In the genomic region with DNA sequence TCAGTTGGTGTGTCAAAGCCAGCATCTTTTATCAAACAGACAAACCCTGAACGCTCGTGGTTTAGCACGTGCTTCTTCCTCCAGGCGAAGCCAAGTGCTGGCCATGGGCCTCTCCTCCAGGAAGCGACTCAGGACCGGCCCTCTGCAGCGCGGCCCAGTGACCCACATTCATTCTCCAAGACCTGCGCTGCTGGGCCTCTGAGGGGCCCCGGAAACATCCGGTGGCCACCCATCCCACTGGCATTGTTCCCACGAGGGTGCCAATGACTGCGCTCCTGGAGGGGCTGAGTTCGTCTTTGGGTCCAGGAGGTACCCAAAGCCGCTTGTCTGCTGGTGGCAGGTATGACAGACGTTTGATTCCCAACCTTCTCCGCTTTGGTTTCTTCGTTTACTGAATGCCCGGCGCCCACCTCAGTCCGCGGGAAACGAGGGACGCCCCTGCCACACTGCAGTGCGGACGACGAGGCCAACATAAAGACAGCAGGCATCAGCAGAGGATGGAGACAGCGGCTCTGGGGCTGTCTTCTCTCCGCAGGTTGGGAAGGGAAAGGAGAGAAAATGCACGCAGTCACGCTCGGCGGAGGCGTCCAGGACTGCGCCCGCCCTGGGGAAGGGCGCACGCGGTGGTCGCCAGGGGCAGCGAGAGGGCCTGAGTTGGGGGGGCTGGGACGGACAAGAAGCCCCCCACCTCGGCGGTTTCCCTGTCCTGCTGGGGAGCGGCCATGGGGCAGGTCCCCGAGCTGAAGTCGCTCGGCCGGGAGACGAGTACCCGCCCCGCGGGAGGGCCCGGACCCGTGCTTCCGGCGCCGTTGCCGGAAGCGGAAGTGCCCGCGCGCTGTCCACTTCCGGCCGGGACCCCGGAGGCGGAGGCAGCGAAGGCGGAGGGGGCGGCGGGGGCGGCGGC, we compare ENCODE assay signal across 8 cellular contexts. TPM values are rescaled to one million over a fixed set of nuclear protein-coding genes. Genes with fewer than 3 reads are reported as not detected.
DNase-seq lines count a peak whose midpoint lies in the region; ATAC-seq and TF ChIP-seq lines count a peak whose summit lies in the region.

EXOC3 (plus strand) TSS at position 842 of the 904 bp plus-strand sequence. CDS start 3,030 bp downstream, outside the sequence.

- no peaks in the 10 kb centered on the region for H3K9me3 ChIP-seq in mammary epithelial cell (replicated peaks; ENCODE audit: insufficient read depth, low read length)

- peak within 1 kb of the TSS; percentile 79 for H3K4me3 ChIP-seq in WI38 (ENCODE audit: low read depth, low read length)
- H3K4me3 ChIP-seq in mammary epithelial cell (replicated peaks in 1 of 3; ENCODE audit: insufficient read depth in 1 of 3, low read depth in 2 of 3, low read length in 3 of 3), result peak within 1 kb of the TSS; percentile 75 to 79 (median 79)

- CTCF ChIA-PET in mammary epithelial cell (lab: Charles Lee; ENCODE audit: low non-redundant PET), result no interaction called here

- H3K9me3 Mint-ChIP-seq in immature natural killer cell, result no peaks in the 10 kb centered on the region

- peaks cover 0 to 7% (median 4%) of the 10 kb centered on the region in 3 donors for H3K27me3 Mint-ChIP-seq in immature natural killer cell (ENCODE audit: low read depth in 3 of 3)

- peak within 1 kb of the TSS; percentile 57 for H3K27ac ChIP-seq in mammary epithelial cell (ENCODE audit: insufficient read depth, low read depth, low read length)

- intact Hi-C loops in mammary epithelial cell (cut with micrococcal nuclease), result no loop called here

- no peaks in the 10 kb centered on the region for H4K20me1 ChIP-seq in mammary epithelial cell (ENCODE audit: insufficient read depth, low read length)

- BruUV-seq in mammary epithelial cell (replicated peaks; lab: Mats Ljungman, UMichigan), result TSS peak; percentile 81

- peaks cover 17% of the 10 kb centered on the region for H3K4me1 ChIP-seq in mammary epithelial cell (ENCODE audit: insufficient read depth, low read length)

- DNase-seq in SHP77 (lab: John Stamatoyannopoulos, UW) (peak; percentile 61 to 82), SHP77 treated with DMSO at 0.1 percent for 48 hours (lab: John Stamatoyannopoulos, UW) (no peak), NCI-H2081 treated with DMSO at 0.1 percent for 48 hours (lab: John Stamatoyannopoulos, UW) (peak; percentile 46), mammary epithelial cell (peak; percentile 65), immature natural killer cell (peak; percentile 73 to 81 (median 79))
- peak; percentile 54 to 68 for DNase-seq in stimulated activated CD4-positive, alpha-beta T cell treated with anti-CD3 and anti-CD28 coated beads, Interleukin-12 subunit alpha, Interleukin-12 subunit beta, amount 100 ng/mL, for 24 hours (ENCODE audit: low read depth in 2 of 2)

- in situ Hi-C loops in mammary epithelial cell (cut with MboI; ENCODE audit: low sequenced_read_pairs in 2 of 2), result no loop called here

- no peaks in the 10 kb centered on the region for H3K27me3 ChIP-seq in mammary epithelial cell (ENCODE audit: insufficient read depth, low read length)

- peak within 1 kb of the TSS; percentile 98 for H2AFZ ChIP-seq in mammary epithelial cell (ENCODE audit: low read depth, low read length)

- peak within 1 kb of the TSS; percentile 86 to 94 (median 90) for H3K27ac Mint-ChIP-seq in immature natural killer cell

- TF ChIP-seq CTCF in WI38 (IDR thresholded peaks at IDR 0.05; ENCODE audit: low read depth, low read length) (no peak), mammary epithelial cell (conservative IDR thresholded peaks at IDR 0.05 in 1 of 2, IDR thresholded peaks at IDR 0.05 in 1 of 2; ENCODE audit: extremely low read depth in 1 of 2, insufficient read depth in 1 of 2, low read depth in 1 of 2, low read length in 2 of 2) (no peak)

- peak within 1 kb of the TSS; percentile 91 to 96 (median 93) for H3K4me3 Mint-ChIP-seq in immature natural killer cell

- peaks cover 1% of the 10 kb centered on the region for H3K36me3 ChIP-seq in mammary epithelial cell (ENCODE audit: insufficient read depth, low read length)

- dilution Hi-C loops in mammary epithelial cell (cut with HindIII; ENCODE audit: low sequenced_read_pairs), result loop anchor here (5.0 kb wide), 2 partner anchors 50 to 60 kb away; no protein-coding TSS in a partner anchor

- WGBS in mammary epithelial cell (ENCODE audit: low coverage, missing lambda C conversion rate), result 6% methylated on average over 32 of the region's 73 CpGs

- peaks cover 40% of the 10 kb centered on the region for H3K79me2 ChIP-seq in mammary epithelial cell (ENCODE audit: insufficient read depth, low read length)

- peak; percentile 80 for ATAC-seq in HG02970 (IDR thresholded peaks at IDR 0.05; ENCODE audit: low FRiP score, unreplicated experiment)

- H3K4me2 ChIP-seq in mammary epithelial cell (ENCODE audit: insufficient read depth, low read depth, low read length), result peak within 1 kb of the TSS; percentile 91

- peaks cover 4 to 9% (median 4%) of the 10 kb centered on the region in 3 donors for H3K36me3 Mint-ChIP-seq in immature natural killer cell

- peaks cover 34 to 38% of the 10 kb centered on the region in 2 donors for H3K4me1 Mint-ChIP-seq in immature natural killer cell

- H3K9ac ChIP-seq in mammary epithelial cell (ENCODE audit: insufficient read depth, low read length), result peak within 1 kb of the TSS; percentile 59

RNA-seq across cellular contexts. Expression of gene EXOC3, which starts in this region (rescaled TPM):
- 10 to 100 TPM; 19.5 to 41.2 TPM for total RNA-seq in mammary epithelial cell
- 15.0 TPM for polyA plus RNA-seq in mammary epithelial cell
- polyA minus RNA-seq in mammary epithelial cell, result 26.2 TPM
- 10 to 100 TPM; 22.6 to 43.9 (median 34.0) TPM for polyA plus RNA-seq in immature natural killer cell
